In the genomic region with DNA sequence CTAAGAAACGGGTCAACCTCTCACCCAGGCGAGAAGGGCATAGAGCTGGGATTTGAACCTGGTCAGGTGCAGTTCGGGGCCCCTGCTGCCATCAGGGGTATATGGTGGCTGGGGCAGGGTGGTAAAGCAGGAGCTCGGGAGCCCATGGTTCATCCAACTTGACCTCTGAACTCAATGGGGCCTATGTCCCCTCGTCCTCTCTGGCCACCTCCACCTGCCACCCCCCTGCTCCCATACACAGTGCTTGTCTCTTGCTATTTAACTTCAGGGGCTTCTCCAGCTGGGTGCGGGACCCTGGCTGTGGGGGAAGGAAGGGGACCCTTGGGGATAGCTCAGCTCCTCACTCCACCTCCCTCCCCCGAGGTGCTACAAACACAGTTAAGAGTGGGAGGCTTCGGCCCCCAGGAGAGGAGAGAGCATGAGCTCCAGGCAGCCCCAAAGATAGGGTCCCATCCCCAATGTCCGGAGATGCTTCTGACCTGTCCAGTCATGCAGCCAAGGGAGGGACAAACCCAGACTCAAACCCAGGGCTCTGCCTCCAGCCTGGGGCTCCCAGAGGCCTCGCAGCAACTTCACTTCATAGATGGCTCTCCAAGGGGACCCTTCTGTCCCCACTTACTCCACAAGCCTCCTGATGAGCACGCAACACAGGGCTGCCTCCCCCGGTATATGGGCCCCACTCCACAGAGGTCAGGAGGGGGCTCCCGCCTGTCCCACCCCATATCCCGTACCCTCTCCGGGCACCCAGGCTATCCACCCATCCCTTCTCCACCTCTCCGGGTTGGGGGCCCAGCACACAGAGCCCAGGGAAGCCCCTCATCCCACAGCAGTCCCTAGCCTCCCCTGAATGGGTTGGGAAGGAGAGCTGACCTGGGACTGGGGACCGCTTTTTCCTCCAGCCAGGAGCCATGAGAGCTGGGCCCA, we compare ENCODE assay signal across 11 cellular contexts. TPM values are rescaled to one million over a fixed set of nuclear protein-coding genes. Genes with fewer than 3 reads are reported as not detected.
DNase-seq lines count a peak whose midpoint lies in the region; ATAC-seq, FAIRE-seq and TF ChIP-seq lines count a peak whose summit lies in the region.
"Had no signal": no experiment of that assay in that cellular context is flagged by ENCODE, and none has a peak within 500 bp of the region (broad histone marks: within the 10 kb centered on the region; RNA-seq: fewer than 3 reads in every experiment).

No MANE protein-coding gene starts in this region.

- CTCF ChIA-PET in mammary epithelial cell (lab: Charles Lee; ENCODE audit: low non-redundant PET) = no interaction called here

- H3K79me2 ChIP-seq in mammary epithelial cell (ENCODE audit: insufficient read depth, low read length) = no peaks in the 10 kb centered on the region

- H3K4me1 ChIP-seq in breast epithelium (no peaks in the 10 kb centered on the region), mammary epithelial cell (ENCODE audit: insufficient read depth, low read length) (peaks cover 7% of the 10 kb centered on the region), kidney (ENCODE audit: control insufficient read depth in 1 of 2, insufficient read depth in 1 of 2, low read depth in 1 of 2, low read length in 2 of 2) (no peaks in the 10 kb centered on the region), aorta (ENCODE audit: control insufficient read depth in 1 of 2, insufficient read depth in 2 of 2, low read length in 2 of 2) (no peaks in the 10 kb centered on the region), ascending aorta (no peaks in the 10 kb centered on the region)

- 79% methylated on average over 5 of the region's 17 CpGs for WGBS in mammary epithelial cell (ENCODE audit: low coverage, missing lambda C conversion rate)
- WGBS in aorta, 2 donors = 78 to 82% methylated on average over 17 of the region's 17 CpGs

- dilution Hi-C loops in mammary epithelial cell (cut with HindIII; ENCODE audit: low sequenced_read_pairs) = no loop called here

- H3K27me3 Mint-ChIP-seq in IgD-negative memory B cell = no peaks in the 10 kb centered on the region

- peak; percentile 8 for ATAC-seq in aorta (ENCODE audit: low FRiP score)
- no peak for ATAC-seq in HG03460 (IDR thresholded peaks at IDR 0.05; ENCODE audit: unreplicated experiment)
- ATAC-seq: PC-3 had no signal

- no peak overlapping the region for H3K4me2 ChIP-seq in mammary epithelial cell (ENCODE audit: insufficient read depth, low read depth, low read length)

- H3K36me3 ChIP-seq in breast epithelium (no peaks in the 10 kb centered on the region), mammary epithelial cell (ENCODE audit: insufficient read depth, low read length) (no peaks in the 10 kb centered on the region), kidney (ENCODE audit: control insufficient read depth in 1 of 2, insufficient read depth in 2 of 2, low read length in 2 of 2) (no peaks in the 10 kb centered on the region), aorta (ENCODE audit: control insufficient read depth in 1 of 2, insufficient read depth in 2 of 2, low read length in 1 of 2) (no peaks in the 10 kb centered on the region), ascending aorta (no peaks in the 10 kb centered on the region)

- TF ChIP-seq CTCF in breast epithelium (IDR thresholded peaks at IDR 0.05) (no peak), mammary epithelial cell (conservative IDR thresholded peaks at IDR 0.05 in 1 of 2, IDR thresholded peaks at IDR 0.05 in 1 of 2; ENCODE audit: extremely low read depth in 1 of 2, insufficient read depth in 1 of 2, low read depth in 1 of 2, low read length in 2 of 2) (no peak), kidney (IDR thresholded peaks at IDR 0.05; ENCODE audit: borderline replicate concordance, extremely low read depth, insufficient read depth) (no peak), ascending aorta (IDR thresholded peaks at IDR 0.05) (no peak)

- H3K27me3 ChIP-seq in breast epithelium (no peaks in the 10 kb centered on the region), mammary epithelial cell (ENCODE audit: insufficient read depth, low read length) (no peaks in the 10 kb centered on the region), aorta (ENCODE audit: control insufficient read depth in 1 of 2, insufficient read depth in 2 of 2, low read length in 1 of 2) (no peaks in the 10 kb centered on the region), ascending aorta (no peaks in the 10 kb centered on the region)

- no peak for DNase-seq in breast epithelium (ENCODE audit: low spot score in 2 of 2)
- no peak for DNase-seq in mammary epithelial cell
- peak; percentile 53 for DNase-seq in kidney
- no peak for DNase-seq in aorta
- no peak for DNase-seq in ascending aorta (ENCODE audit: low spot score in 2 of 2)
- DNase-seq in GOT3 (lab: John Stamatoyannopoulos, UW) = no peak
- DNase-seq: cortex of kidney, PC-3 had no signal

- FAIRE-seq in kidney (lab: Jason Lieb, UNC) = no peak

- H3K9ac ChIP-seq in mammary epithelial cell (ENCODE audit: insufficient read depth, low read length) (no peak overlapping the region), kidney (ENCODE audit: low read length in 2 of 2) (no peak overlapping the region)

- H3K36me3 Mint-ChIP-seq in IgD-negative memory B cell = peaks cover 3% of the 10 kb centered on the region

- no peaks in the 10 kb centered on the region for H4K20me1 ChIP-seq in mammary epithelial cell (ENCODE audit: insufficient read depth, low read length)

- H3K4me3 ChIP-seq in breast epithelium (peak overlapping the region in 2 of 3 donors; percentile 15 to 22), mammary epithelial cell (replicated peaks in 1 of 3; ENCODE audit: insufficient read depth in 1 of 3, low read depth in 2 of 3, low read length in 3 of 3) (no peak overlapping the region), kidney (ENCODE audit: low read length in 2 of 2) (no peak overlapping the region), aorta (ENCODE audit: low read length in 2 of 2) (no peak overlapping the region), ascending aorta (peak overlapping the region in 1 of 2 donors; percentile 19)

- H3K9me3 Mint-ChIP-seq in IgD-negative memory B cell = peaks cover 0 to 9% (median 3%) of the 10 kb centered on the region in 3 donors

- BruUV-seq in mammary epithelial cell (replicated peaks; lab: Mats Ljungman, UMichigan) = no TSS peak

- no peak overlapping the region for H2AFZ ChIP-seq in mammary epithelial cell (ENCODE audit: low read depth, low read length)

- H3K27ac ChIP-seq in breast epithelium (no peak overlapping the region), mammary epithelial cell (ENCODE audit: insufficient read depth, low read depth, low read length) (no peak overlapping the region), kidney (ENCODE audit: low read depth in 2 of 2, low read length in 2 of 2) (no peak overlapping the region), aorta (ENCODE audit: low read depth in 1 of 2, low read length in 2 of 2) (no peak overlapping the region), ascending aorta (no peak overlapping the region)

- intact Hi-C loops in breast epithelium (cut with DNase I; ENCODE audit: low total_unique reads) = no loop called here
- intact Hi-C loops in mammary epithelial cell (cut with micrococcal nuclease) = no loop called here
- intact Hi-C loops in kidney (cut with DNase I) = no loop called here
- intact Hi-C loops in aorta (cut with DNase I) = no loop called here
- intact Hi-C loops in ascending aorta (cut with DNase I) = no loop called here

- peak overlapping the region in 2 of 3 donors; percentile 29 to 75 for H3K27ac Mint-ChIP-seq in IgD-negative memory B cell

- H3K4me1 Mint-ChIP-seq in IgD-negative memory B cell = peaks cover 6 to 16% (median 11%) of the 10 kb centered on the region in 3 donors

- in situ Hi-C loops in mammary epithelial cell (cut with MboI; ENCODE audit: low sequenced_read_pairs in 2 of 2) = no loop called here

- TF ChIP-seq POLR2A in breast epithelium (IDR thresholded peaks at IDR 0.05) = no peak

- peak overlapping the region in 3 of 4 donors; percentile 74 to 89 (median 85) for H3K4me3 Mint-ChIP-seq in IgD-negative memory B cell

- H3K9me3 ChIP-seq in breast epithelium (peaks cover 4% of the 10 kb centered on the region in 2 donors), mammary epithelial cell (replicated peaks; ENCODE audit: insufficient read depth, low read length) (no peaks in the 10 kb centered on the region), kidney (ENCODE audit: control insufficient read depth in 1 of 2, low read length in 2 of 2) (no peaks in the 10 kb centered on the region), aorta (ENCODE audit: control insufficient read depth, low read length) (no peaks in the 10 kb centered on the region), ascending aorta (peaks cover 0 to 14% of the 10 kb centered on the region in 2 donors)

RNA-seq across cellular contexts. Expression of a gene that starts 0.7 kb away (rescaled TPM):
- total RNA-seq in breast epithelium (1 to 10 TPM in 1 of 3 donors, under 1 TPM in 2; 0.15 to 1.3 (median 0.98) TPM), mammary epithelial cell (under 1 TPM; 0.40 to 0.50 TPM), kidney (7.6 TPM), aorta (1 to 10 TPM; 2.0 to 4.5 TPM), ascending aorta (0.96 TPM)
- polyA plus RNA-seq in mammary epithelial cell (0.05 TPM), IgD-negative memory B cell (13.2 TPM), kidney (ENCODE audit: insufficient read depth, low read depth, low replicate concordance) (0.32 TPM), aorta (1 to 10 TPM in 1 of 2 donors, under 1 TPM in 1; 0.23 to 1.3 TPM)
- polyA minus RNA-seq in mammary epithelial cell = not detected
- total RNA-seq: osteocyte, PC-3 had no signal

RNA-seq across cellular contexts. Expression of a gene that starts 39.0 kb away (rescaled TPM):
- total RNA-seq in breast epithelium (1 to 10 TPM; 2.2 to 3.6 (median 3.5) TPM), mammary epithelial cell (1 to 10 TPM; 3.3 to 3.7 TPM), kidney (8.0 TPM), aorta (1 to 10 TPM; 2.4 to 7.0 TPM), ascending aorta (4.6 TPM)
- polyA plus RNA-seq in mammary epithelial cell (3.1 TPM), IgD-negative memory B cell (1.0 TPM), kidney (ENCODE audit: insufficient read depth, low read depth, low replicate concordance) (3.2 TPM), aorta (10 to 100 TPM in 1 of 2 donors, 1 to 10 TPM in 1; 3.1 to 11.9 TPM)
- 4.7 TPM for polyA minus RNA-seq in mammary epithelial cell

RNA-seq across cellular contexts. Expression of a gene that starts 39.5 kb away (rescaled TPM):
- total RNA-seq in breast epithelium (under 1 TPM in 1 of 3 donors, not detected in 2; 0.88 TPM), mammary epithelial cell (not detected), kidney (1.4 TPM), aorta (not detected), ascending aorta (not detected)
- polyA plus RNA-seq in mammary epithelial cell (not detected), IgD-negative memory B cell (not detected), kidney (ENCODE audit: insufficient read depth, low read depth, low replicate concordance) (not detected), aorta (not detected)
- not detected for polyA minus RNA-seq in mammary epithelial cell
- total RNA-seq: osteocyte had no signal

Comparison
In these comparisons a context has a peak if more than half of its experiments do, and no peak if none do; other contexts are left out.
1. H3K4me3 ChIP-seq: peak in breast epithelium (2 of 3); none in mammary epithelial cell (0 of 3), kidney (0 of 2) and aorta (0 of 2).